In genomic region chr12:62679569-62679968, GRCh38 we compare ENCODE assay signal across 20 cellular contexts.
DNase-seq lines count a peak whose midpoint lies in the region; ATAC-seq and TF ChIP-seq lines count a peak whose summit lies in the region.
"Had no signal": no experiment of that assay in that cellular context is flagged by ENCODE, and none has a peak within 500 bp of the region (broad histone marks: within the 10 kb centered on the region; RNA-seq: fewer than 3 reads in every experiment).

No MANE protein-coding gene starts in this region.

- no peaks in the 10 kb centered on the region for H3F3A ChIP-seq in SK-N-SH (replicated peaks; ENCODE audit: insufficient read depth)

- no peak for TF ChIP-seq CTCF in A673 (conservative IDR thresholded peaks at IDR 0.05; ENCODE audit: low read depth, low read length)
- no peak for TF ChIP-seq CTCF in lower lobe of right lung (IDR thresholded peaks at IDR 0.05)
- TF ChIP-seq CTCF in SK-N-SH (IDR thresholded peaks at IDR 0.05), result no peak

- H3K9me2 ChIP-seq in SK-N-SH, result no peaks in the 10 kb centered on the region

- no peaks in the 10 kb centered on the region for H3K36me3 Mint-ChIP-seq in stimulated activated memory B cell treated with anti-CD40 and anti-IgM and Interleukin-4, amounts not matched to agents 10 μg/mL and 1 μg/mL and 100 μg/mL, for 72 hours
- H3K36me3 Mint-ChIP-seq: CD4-positive, alpha-beta memory T cell had no signal

- no peak overlapping the region for H3K4me2 ChIP-seq in SK-N-SH
- H3K4me2 ChIP-seq: GM23338, KMS-11 had no signal

- H3K4me1 ChIP-seq in A673 (ENCODE audit: insufficient read depth, low read length, poor library complexity, severe bottlenecking) (peaks cover 26% of the 10 kb centered on the region), lower lobe of right lung (peaks cover 5% of the 10 kb centered on the region), SK-N-SH (ENCODE audit: control insufficient read depth in 1 of 2, insufficient read depth in 2 of 2, low read depth in 1 of 2, low read length in 1 of 2) (peaks cover 2 to 11% of the 10 kb centered on the region in 2 experiments; a peak in 2 of 4 replicates)

- peaks cover 36% of the 10 kb centered on the region for H3K27me3 Mint-ChIP-seq in stimulated activated memory B cell treated with anti-CD40 and anti-IgM and Interleukin-4, amounts not matched to agents 10 μg/mL and 1 μg/mL and 100 μg/mL, for 72 hours

- CTCF ChIA-PET in A673 (lab: Charles Lee), result no interaction called here
- CTCF ChIA-PET in SK-N-SH (lab: Yijun Ruan, JAX), result interaction anchor here (1.4 kb wide), 1 partner anchor 13 kb away, joined by 3 read pairs; no protein-coding TSS in a partner anchor

- no peak for ATAC-seq in lower lobe of right lung
- no peak for ATAC-seq in stimulated activated memory B cell treated with anti-CD40 and anti-IgM and Interleukin-4, amounts not matched to agents 10 μg/mL and 1 μg/mL and 100 μg/mL, for 72 hours
- ATAC-seq in activated CD4-positive, CD25-positive, alpha-beta regulatory T cell treated with anti-CD3 and anti-CD28 coated beads, Interleukin-2, amount 50 U/mL, for 24 hours, result no peak
- ATAC-seq: GM23338, HCT116, SK-N-SH treated with all-trans-retinoic acid at 6 μM for 48 hours had no signal

- H3K4me3 ChIP-seq in A673 (ENCODE audit: low read depth, low read length, poor library complexity, severe bottlenecking), result no peak overlapping the region
- H3K4me3 ChIP-seq in lower lobe of right lung, result no peak overlapping the region
- no peak overlapping the region for H3K4me3 ChIP-seq in SK-N-SH (ENCODE audit: low read depth in 2 of 2, low read length in 1 of 2)
- H3K4me3 ChIP-seq: GM23338 had no signal

- H2AFZ ChIP-seq in SK-N-SH (ENCODE audit: low read depth), result no peak overlapping the region
- H2AFZ ChIP-seq: GM23338 had no signal

- TF ChIP-seq RAD21 in SK-N-SH (IDR thresholded peaks at IDR 0.05; ENCODE audit: low read length), result no peak

- POLR2A ChIA-PET in A673 (lab: Charles Lee; ENCODE audit: low non-redundant PET) (no interaction called here), SK-N-SH (lab: Yijun Ruan, JAX) (no interaction called here)

- H3K9ac ChIP-seq in SK-N-SH, result no peak overlapping the region
- H3K9ac ChIP-seq: KMS-11 had no signal

- no peak for TF ChIP-seq EP300 in SK-N-SH (IDR thresholded peaks at IDR 0.05; ENCODE audit: borderline replicate concordance in 1 of 2, low read depth in 1 of 2, low read length in 1 of 2)

- no peaks in the 10 kb centered on the region for H4K20me1 ChIP-seq in SK-N-SH (ENCODE audit: insufficient read depth)

- H3K27ac ChIP-seq in A673 (ENCODE audit: low read depth, low read length, poor library complexity, severe bottlenecking) (no peak overlapping the region), lower lobe of right lung (peak overlapping the region; percentile 65), SK-N-SH (ENCODE audit: low read depth in 2 of 2, low read length in 1 of 2) (no peak overlapping the region)
- H3K27ac ChIP-seq: KMS-11 had no signal

- no peak overlapping the region for H3K27ac Mint-ChIP-seq in stimulated activated memory B cell treated with anti-CD40 and anti-IgM and Interleukin-4, amounts not matched to agents 10 μg/mL and 1 μg/mL and 100 μg/mL, for 72 hours
- H3K27ac Mint-ChIP-seq: GM23338 had no signal

- peaks cover 7% of the 10 kb centered on the region for H3K9me3 ChIP-seq in A673 (ENCODE audit: low read depth, low read length, poor library complexity, severe bottlenecking)
- no peaks in the 10 kb centered on the region for H3K9me3 ChIP-seq in lower lobe of right lung
- no peaks in the 10 kb centered on the region for H3K9me3 ChIP-seq in SK-N-SH

- no peaks in the 10 kb centered on the region for H3K79me2 ChIP-seq in SK-N-SH (ENCODE audit: insufficient read depth)

- DNase-seq in A673 (ENCODE audit: low spot score) (peak; percentile 80), NCI-H69 (lab: John Stamatoyannopoulos, UW) (peak; percentile 84), dermis blood vessel endothelial cell (peak; percentile 40), lower lobe of right lung (no peak), SK-N-SH (no peak)
- DNase-seq in stimulated activated CD4-positive, alpha-beta T cell treated with anti-CD3 and anti-CD28 coated beads, Interleukin-4, amount 100 ng/mL, for 1 hour, result no peak
- DNase-seq: CD4-positive, alpha-beta memory T cell; DMS153; GDM1; NCI-H2029; NCI-H345; NCI-H524 treated with DMSO at 0.1 percent for 48 hours; OCI-M1; Right ventricle myocardium superior had no signal

- no peaks in the 10 kb centered on the region for H3K9me3 Mint-ChIP-seq in stimulated activated memory B cell treated with anti-CD40 and anti-IgM and Interleukin-4, amounts not matched to agents 10 μg/mL and 1 μg/mL and 100 μg/mL, for 72 hours

- intact Hi-C loops in A673 (cut with micrococcal nuclease; ENCODE audit: unreplicated experiment) (no loop called here), lower lobe of right lung (cut with DNase I) (no loop called here)

- no peak overlapping the region for H3K4me3 Mint-ChIP-seq in stimulated activated memory B cell treated with anti-CD40 and anti-IgM and Interleukin-4, amounts not matched to agents 10 μg/mL and 1 μg/mL and 100 μg/mL, for 72 hours
- H3K4me3 Mint-ChIP-seq: CD4-positive, alpha-beta memory T cell; GM23338 had no signal

- WGBS in SK-N-SH (ENCODE audit: low lambda C conversion rate), result 95% methylated on average over 3 of the region's 3 CpGs

- no peaks in the 10 kb centered on the region for H3K27me3 ChIP-seq in A673 (replicated peaks; ENCODE audit: insufficient read depth, low read depth, low read length, poor library complexity)
- H3K27me3 ChIP-seq in lower lobe of right lung (ENCODE audit: low read depth), result no peaks in the 10 kb centered on the region
- H3K27me3 ChIP-seq in SK-N-SH (ENCODE audit: insufficient read depth), result no peaks in the 10 kb centered on the region

- peaks cover 7% of the 10 kb centered on the region for H3K4me1 Mint-ChIP-seq in stimulated activated memory B cell treated with anti-CD40 and anti-IgM and Interleukin-4, amounts not matched to agents 10 μg/mL and 1 μg/mL and 100 μg/mL, for 72 hours

- BruUV-seq in A673 (replicated peaks; lab: Mats Ljungman, UMichigan), result no TSS peak

- no peaks in the 10 kb centered on the region for H3K36me3 ChIP-seq in A673 (ENCODE audit: insufficient read depth, low read length, poor library complexity, severe bottlenecking)
- H3K36me3 ChIP-seq in lower lobe of right lung, result no peaks in the 10 kb centered on the region
- no peaks in the 10 kb centered on the region for H3K36me3 ChIP-seq in SK-N-SH (replicated peaks in 1 of 2; ENCODE audit: control insufficient read depth in 1 of 2, insufficient read depth in 2 of 2, low read length in 1 of 2)

TF ChIP-seq in SK-N-SH, 30 proteins besides CTCF, POLR2A, EP300 and RAD21:
- TF ChIP-seq MXI1 (IDR thresholded peaks at IDR 0.05; ENCODE audit: low read depth, low read length) (no peak), POLR2AphosphoS5 (IDR thresholded peaks at IDR 0.05; ENCODE audit: low read depth, low read length) (no peak), FOXM1 (IDR thresholded peaks at IDR 0.05; ENCODE audit: low read depth) (no peak), JUND (IDR thresholded peaks at IDR 0.05) (no peak), RXRA (IDR thresholded peaks at IDR 0.05; ENCODE audit: borderline replicate concordance, low read depth) (no peak), PBX3 (IDR thresholded peaks at IDR 0.05) (no peak), TAF1 (IDR thresholded peaks at IDR 0.05; ENCODE audit: borderline replicate concordance, low read depth, low read length) (no peak), GABPA (IDR thresholded peaks at IDR 0.05; ENCODE audit: low read depth) (no peak), YY1 (IDR thresholded peaks at IDR 0.05; ENCODE audit: low read depth) (no peak)

Comparison
In these comparisons a context has a peak if more than half of its experiments do, and no peak if none do; other contexts are left out.
1. DNase-seq: peak in A673 (single experiment), NCI-H69 (single experiment) and dermis blood vessel endothelial cell (single experiment); none in lower lobe of right lung (single experiment), stimulated activated CD4-positive, alpha-beta T cell treated with anti-CD3 and anti-CD28 coated beads, Interleukin-4, amount 100 ng/mL, for 1 hour (single experiment) and SK-N-SH (single experiment).